8 cellular contexts compared by ENCODE assay signal in genomic region chrX:12791253-12792228, GRCh38. TPM values are rescaled to one million over a fixed set of nuclear protein-coding genes. Genes with fewer than 3 reads are reported as not detected.
DNase-seq lines count a peak whose midpoint lies in the region; ATAC-seq and TF ChIP-seq lines count a peak whose summit lies in the region.

Gene PRPS2, plus strand, starts transcription at chrX:12791412. Its CDS starts 86 bp downstream, at chrX:12791498.

- peak within 1 kb of the TSS; percentile 50 for H3K9ac ChIP-seq in fibroblast of lung (ENCODE audit: insufficient read depth, low read length)

- H3K27ac ChIP-seq in OCI-LY7 (ENCODE audit: low read depth, low read length, poor library complexity, severe bottlenecking) (peak within 1 kb of the TSS; percentile 37), fibroblast of lung (ENCODE audit: insufficient read depth, low read length) (peak within 1 kb of the TSS; percentile 43)

- H3K9me3 Mint-ChIP-seq in activated T-cell treated with anti-CD3 and anti-CD28 coated beads, Interleukin-2, amount 50 U/mL, for 4 hours, result no peaks in the 10 kb centered on the region
- H3K9me3 Mint-ChIP-seq in nephron, result peaks cover 23% of the 10 kb centered on the region

- H3K27me3 ChIP-seq in fibroblast of lung (ENCODE audit: control insufficient read depth, insufficient read depth, low read length), result no peaks in the 10 kb centered on the region

- H4K20me1 ChIP-seq in OCI-LY7 (ENCODE audit: insufficient read depth, low read length) (no peaks in the 10 kb centered on the region), fibroblast of lung (ENCODE audit: control insufficient read depth, extremely low read depth, insufficient read depth, low read length) (no peaks in the 10 kb centered on the region)

- TF ChIP-seq CTCF in AG09309 (IDR thresholded peaks at IDR 0.05; ENCODE audit: control insufficient read depth, insufficient read depth, low read depth, low read length, missing control alignments) (no peak), OCI-LY7 (conservative IDR thresholded peaks at IDR 0.05; ENCODE audit: low read length) (no peak), fibroblast of lung (conservative IDR thresholded peaks at IDR 0.05 in 1 of 2, IDR thresholded peaks at IDR 0.05 in 1 of 2; ENCODE audit: low read depth in 1 of 2, low read length in 2 of 2) (no peak), nephron (IDR thresholded peaks at IDR 0.05; ENCODE audit: unreplicated experiment in 3 of 3) (no peak)

- H3K79me2 ChIP-seq in OCI-LY7 (ENCODE audit: insufficient read depth, low read depth, low read length) (peaks cover 39% of the 10 kb centered on the region), fibroblast of lung (ENCODE audit: control insufficient read depth, insufficient read depth, low read length) (no peaks in the 10 kb centered on the region)

- CTCF ChIA-PET in OCI-LY7 (lab: Charles Lee; ENCODE audit: unreplicated experiment), result interaction anchor here (0.6 to 0.9 kb wide), 4 partner anchors 10 to 1178 kb away, joined by 3 to 17 read pairs (median 4); no protein-coding TSS in a partner anchor

- peaks cover 28% of the 10 kb centered on the region for H3K4me1 Mint-ChIP-seq in activated T-cell treated with anti-CD3 and anti-CD28 coated beads, Interleukin-2, amount 50 U/mL, for 4 hours (ENCODE audit: low read depth)
- H3K4me1 Mint-ChIP-seq in nephron, result no peaks in the 10 kb centered on the region

- BruUV-seq in OCI-LY7 (replicated peaks; lab: Mats Ljungman, UMichigan), result no TSS peak

- no peaks in the 10 kb centered on the region for H3K9me3 ChIP-seq in OCI-LY7 (ENCODE audit: low read length)
- no peaks in the 10 kb centered on the region for H3K9me3 ChIP-seq in fibroblast of lung (ENCODE audit: control insufficient read depth, insufficient read depth, low read depth, low read length)

- peaks cover 7% of the 10 kb centered on the region for H3K36me3 Mint-ChIP-seq in activated T-cell treated with anti-CD3 and anti-CD28 coated beads, Interleukin-2, amount 50 U/mL, for 4 hours (ENCODE audit: insufficient read depth)
- peaks cover 15% of the 10 kb centered on the region for H3K36me3 Mint-ChIP-seq in nephron (ENCODE audit: low read depth)

- DNase-seq in AG09309 (ENCODE audit: low read depth), result no peak
- DNase-seq in GM19238 (ENCODE audit: insufficient read length, low spot score), result peak; percentile 77
- DNase-seq in OCI-LY7 (ENCODE audit: low spot score), result peak; percentile 60
- DNase-seq in activated T-cell treated with anti-CD3 and anti-CD28 coated beads, Interleukin-2, amount 50 U/mL, for 4 hours, result peak; percentile 69
- peak; percentile 36 to 43 for DNase-seq in fibroblast of lung (ENCODE audit: low read depth in 2 of 2)
- DNase-seq in stimulated activated naive CD8-positive, alpha-beta T cell treated with anti-CD3 and anti-CD28 coated beads, Interleukin-15, Interleukin-2, amounts not matched to agents 100 U/mL and 50 U/mL, for 24 hours, result peak; percentile 78

- intact Hi-C loops in OCI-LY7 (cut with micrococcal nuclease; ENCODE audit: unreplicated experiment), result no loop called here

- H3K4me1 ChIP-seq in OCI-LY7 (ENCODE audit: insufficient read depth, low read length, poor library complexity, severe bottlenecking), result peaks cover 14% of the 10 kb centered on the region
- no peaks in the 10 kb centered on the region for H3K4me1 ChIP-seq in fibroblast of lung (ENCODE audit: control insufficient read depth, extremely low read depth, insufficient read depth, low read length)

- H3K9me2 ChIP-seq in OCI-LY7 (ENCODE audit: insufficient read depth, low read length), result no peaks in the 10 kb centered on the region

- no peak within 1 kb of the TSS for H3K27ac Mint-ChIP-seq in nephron

- POLR2A ChIA-PET in OCI-LY7 (lab: Charles Lee), result interaction anchor here (0.7 to 1.8 kb wide), 12 partner anchors 10 to 1075 kb away, joined by 3 to 9 read pairs (median 3); partner anchors contain the start of gene TLR7

- H3K36me3 ChIP-seq in OCI-LY7 (ENCODE audit: insufficient read depth, low read length) (peaks cover 31% of the 10 kb centered on the region), fibroblast of lung (ENCODE audit: control insufficient read depth, insufficient read depth, low read length) (no peaks in the 10 kb centered on the region)

- H3K4me3 ChIP-seq in AG09309 (ENCODE audit: control insufficient read depth, low read depth, low read length), result peak within 1 kb of the TSS; percentile 61
- H3K4me3 ChIP-seq in OCI-LY7 (ENCODE audit: low read depth, low read length, poor library complexity, severe bottlenecking), result peak within 1 kb of the TSS; percentile 91
- peak within 1 kb of the TSS; percentile 49 to 71 (median 62) for H3K4me3 ChIP-seq in fibroblast of lung (replicated peaks in 1 of 4; ENCODE audit: control extremely low read depth in 1 of 4, insufficient read depth in 1 of 4, low read depth in 3 of 4, low read length in 4 of 4)

- peak within 1 kb of the TSS; percentile 87 for H3K4me3 Mint-ChIP-seq in activated T-cell treated with anti-CD3 and anti-CD28 coated beads, Interleukin-2, amount 50 U/mL, for 4 hours
- peak within 1 kb of the TSS; percentile 82 to 88 (median 86) for H3K4me3 Mint-ChIP-seq in nephron

- ATAC-seq in HG03442 (IDR thresholded peaks at IDR 0.05; ENCODE audit: unreplicated experiment), result peak; percentile 72
- ATAC-seq in activated T-cell treated with anti-CD3 and anti-CD28 coated beads, Interleukin-2, amount 50 U/mL, for 4 hours, result peak; percentile 90 to 91
- ATAC-seq in stimulated activated naive CD8-positive, alpha-beta T cell treated with anti-CD3 and anti-CD28 coated beads, Interleukin-15, Interleukin-2, amounts not matched to agents 100 U/mL and 50 U/mL, for 24 hours, result peak; percentile 87

- H3K4me2 ChIP-seq in OCI-LY7 (ENCODE audit: low read length) (peak within 1 kb of the TSS; percentile 98), fibroblast of lung (ENCODE audit: extremely low read depth, insufficient read depth, low read length) (peak within 1 kb of the TSS; percentile 78)

- no peaks in the 10 kb centered on the region for H3K27me3 Mint-ChIP-seq in activated T-cell treated with anti-CD3 and anti-CD28 coated beads, Interleukin-2, amount 50 U/mL, for 4 hours (ENCODE audit: low read depth)
- H3K27me3 Mint-ChIP-seq in nephron (ENCODE audit: low read depth), result peaks cover 13% of the 10 kb centered on the region

- H2AFZ ChIP-seq in OCI-LY7 (ENCODE audit: low read length) (peak within 1 kb of the TSS; percentile 91), fibroblast of lung (ENCODE audit: low read length) (peak within 1 kb of the TSS; percentile 68)

RNA-seq across cellular contexts. Expression of gene PRPS2, which starts in this region (rescaled TPM):
- 57.5 and 58.5 TPM in 2 replicates for total RNA-seq in OCI-LY7 (2014; rRNA removed; shearing (Covaris generic))
- total RNA-seq in OCI-LY7 (2022), result 70.7 and 71.2 TPM in 2 replicates
- total RNA-seq in activated T-cell treated with anti-CD3 and anti-CD28 coated beads, Interleukin-2, amount 50 U/mL, for 4 hours, result 10 to 100 TPM; 71.7 to 84.8 (median 74.2) TPM
- 25.3 and 44.2 TPM in 2 replicates for total RNA-seq in fibroblast of lung
- 13.6 and 25.5 TPM in 2 replicates for polyA plus RNA-seq in fibroblast of lung
- polyA plus RNA-seq in fibroblast of lung (2012), result 17.5 and 35.5 TPM in 2 replicates
- 7.7 and 45.6 TPM in 2 replicates for polyA minus RNA-seq in fibroblast of lung (ENCODE audit: low replicate concordance)
